Comparison of ENCODE assay signal across 8 cellular contexts in genomic region chr11:57457643-57458023, GRCh38. TPM values are rescaled to one million over a fixed set of nuclear protein-coding genes. Genes with fewer than 3 reads are reported as not detected.
DNase-seq lines count a peak whose midpoint lies in the region; ATAC-seq, FAIRE-seq and TF ChIP-seq lines count a peak whose summit lies in the region.

No MANE protein-coding gene starts in this region.

- intact Hi-C loops in kidney (cut with DNase I), result loop anchor here (5.0 kb wide), 1 partner anchor 185 kb away; no protein-coding TSS in a partner anchor

- CTCF ChIA-PET in CD8-positive, alpha-beta memory T cell (lab: Charles Lee), result interaction anchor here (0.9 to 8.4 kb wide), 40 partner anchors 8 to 343 kb away, joined by 3 to 151 read pairs (median 5); partner anchors contain the start of genes P2RX3, SLC43A1, SLC43A3 and TIMM10

- in situ Hi-C loops in HAP-1 (cut with MboI; ENCODE audit: low sequenced_read_pairs), result loop anchor here (25.0 kb wide), 1 partner anchor 1055 kb away; the partner anchor contains the start of gene OR5B21

- peak in 1 of 5 donors; percentile 16 for DNase-seq in CD8-positive, alpha-beta memory T cell
- DNase-seq in NCI-H774 (lab: John Stamatoyannopoulos, UW), result peak; percentile 28
- peak; percentile 21 for DNase-seq in kidney
- no peak for DNase-seq in DMS79 (lab: John Stamatoyannopoulos, UW)
- no peak for DNase-seq in NCI-H82 (lab: John Stamatoyannopoulos, UW)
- DNase-seq in HAP-1 (ENCODE audit: low spot score in 2 of 2), result no peak
- no peak for DNase-seq in Karpas-422

- H3K4me1 Mint-ChIP-seq in CD8-positive, alpha-beta memory T cell, result peaks cover 28 to 38% (median 28%) of the 10 kb centered on the region in 3 donors

- no peak overlapping the region for H3K9ac ChIP-seq in kidney (ENCODE audit: low read length in 2 of 2)
- no peak overlapping the region for H3K9ac ChIP-seq in Karpas-422 (ENCODE audit: low read length)

- peaks cover 0 to 2% (median 0%) of the 10 kb centered on the region in 3 donors for H3K36me3 Mint-ChIP-seq in CD8-positive, alpha-beta memory T cell

- no peak for FAIRE-seq in kidney (lab: Jason Lieb, UNC)

- H3K27me3 Mint-ChIP-seq in CD8-positive, alpha-beta memory T cell, result peaks cover 26 to 35% of the 10 kb centered on the region in 2 donors

- no peaks in the 10 kb centered on the region for H3K36me3 ChIP-seq in CD8-positive, alpha-beta memory T cell (ENCODE audit: insufficient read depth, low read length)
- H3K36me3 ChIP-seq in kidney (ENCODE audit: control insufficient read depth in 1 of 2, insufficient read depth in 2 of 2, low read length in 2 of 2) (no peaks in the 10 kb centered on the region), HAP-1 (replicated peaks) (no peaks in the 10 kb centered on the region), Karpas-422 (ENCODE audit: insufficient read depth, low read length) (no peaks in the 10 kb centered on the region)

- no peaks in the 10 kb centered on the region for H3K9me3 Mint-ChIP-seq in CD8-positive, alpha-beta memory T cell

- H3K9me2 ChIP-seq in Karpas-422 (replicated peaks; ENCODE audit: insufficient read depth, low read length), result no peaks in the 10 kb centered on the region

- peak overlapping the region; percentile 72 to 88 (median 78) for H3K4me3 Mint-ChIP-seq in CD8-positive, alpha-beta memory T cell

- peak overlapping the region in 6 of 8 donors; percentile 15 to 77 (median 54) for H3K27ac Mint-ChIP-seq in CD8-positive, alpha-beta memory T cell

- H4K20me1 ChIP-seq in Karpas-422 (ENCODE audit: insufficient read depth, low read depth, low read length), result 0 out of 2 replicates have a peak, but pooled peaks cover 2% of the 10 kb centered on the region

- no peak overlapping the region for H3K4me2 ChIP-seq in Karpas-422 (ENCODE audit: low read depth, low read length, poor library complexity, severe bottlenecking)

- H3K27ac ChIP-seq in CD8-positive, alpha-beta memory T cell (ENCODE audit: low read depth, low read length), result no peak overlapping the region
- H3K27ac ChIP-seq in kidney (ENCODE audit: low read depth in 2 of 2, low read length in 2 of 2) (no peak overlapping the region), Karpas-422 (ENCODE audit: low read length) (no peak overlapping the region)

- POLR2A ChIA-PET in CD8-positive, alpha-beta memory T cell (lab: Charles Lee), result interaction anchor here (0.8 to 1.5 kb wide), 5 partner anchors 19 to 115 kb away, joined by 3 to 9 read pairs (median 5); no protein-coding TSS in a partner anchor

- peak; percentile 25 for ATAC-seq in GM21619 (IDR thresholded peaks at IDR 0.05; ENCODE audit: unreplicated experiment)

- TF ChIP-seq CTCF in kidney (IDR thresholded peaks at IDR 0.05; ENCODE audit: borderline replicate concordance, extremely low read depth, insufficient read depth), result no peak

- no peaks in the 10 kb centered on the region for H3K79me2 ChIP-seq in Karpas-422 (ENCODE audit: low read length)

- peaks cover 27% of the 10 kb centered on the region for H3K27me3 ChIP-seq in CD8-positive, alpha-beta memory T cell (ENCODE audit: insufficient read depth, low read length, poor library complexity, severe bottlenecking)
- H3K27me3 ChIP-seq in HAP-1 (ENCODE audit: low read depth) (peaks cover 11% of the 10 kb centered on the region), Karpas-422 (ENCODE audit: low read length) (no peaks in the 10 kb centered on the region)

- no peak overlapping the region for H2AFZ ChIP-seq in Karpas-422 (ENCODE audit: low read length)

- peaks cover 29% of the 10 kb centered on the region for H3K4me1 ChIP-seq in CD8-positive, alpha-beta memory T cell (ENCODE audit: insufficient read depth, low read length)
- peaks cover 9 to 19% of the 10 kb centered on the region in 2 donors for H3K4me1 ChIP-seq in kidney (ENCODE audit: control insufficient read depth in 1 of 2, insufficient read depth in 1 of 2, low read depth in 1 of 2, low read length in 2 of 2)
- peaks cover 13% of the 10 kb centered on the region for H3K4me1 ChIP-seq in HAP-1
- H3K4me1 ChIP-seq in Karpas-422 (ENCODE audit: low read length), result peaks cover 35% of the 10 kb centered on the region

- H3K4me3 ChIP-seq in CD8-positive, alpha-beta memory T cell (ENCODE audit: low read length), result no peak overlapping the region
- no peak overlapping the region for H3K4me3 ChIP-seq in kidney (ENCODE audit: low read length in 2 of 2)
- H3K4me3 ChIP-seq in HAP-1, result no peak overlapping the region
- H3K4me3 ChIP-seq in Karpas-422 (ENCODE audit: low read length), result no peak overlapping the region

- no peaks in the 10 kb centered on the region for H3K9me3 ChIP-seq in CD8-positive, alpha-beta memory T cell (ENCODE audit: low read length)
- H3K9me3 ChIP-seq in kidney (ENCODE audit: control insufficient read depth in 1 of 2, low read length in 2 of 2), result no peaks in the 10 kb centered on the region
- H3K9me3 ChIP-seq in HAP-1, result no peaks in the 10 kb centered on the region
- H3K9me3 ChIP-seq in Karpas-422 (ENCODE audit: low read length), result no peaks in the 10 kb centered on the region

RNA-seq across cellular contexts. Expression of gene RTN4RL2, which starts 2.7 kb away (rescaled TPM):
- total RNA-seq in CD8-positive, alpha-beta memory T cell, result under 1 TPM; 0.24 to 0.27 TPM
- 0.28 TPM for polyA plus RNA-seq in CD8-positive, alpha-beta memory T cell
- total RNA-seq in kidney, result 2.6 TPM
- 5.5 TPM for polyA plus RNA-seq in kidney (ENCODE audit: insufficient read depth, low read depth, low replicate concordance)
- total RNA-seq in Karpas-422 (2014; rRNA removed; shearing (Covaris generic); ENCODE audit: low replicate concordance), result 0.07 TPM in 1 of 2 replicates, not detected in the other

RNA-seq across cellular contexts. Expression of gene SLC43A3, which starts 30.7 kb away (rescaled TPM):
- 100 to 1,000 TPM; 434 to 447 TPM for total RNA-seq in CD8-positive, alpha-beta memory T cell
- 32.6 TPM for polyA plus RNA-seq in CD8-positive, alpha-beta memory T cell
- total RNA-seq in kidney, result 39.8 TPM
- polyA plus RNA-seq in kidney (ENCODE audit: insufficient read depth, low read depth, low replicate concordance), result 6.0 TPM
- total RNA-seq in Karpas-422 (2014; rRNA removed; shearing (Covaris generic); ENCODE audit: low replicate concordance), result 56.6 and 69.3 TPM in 2 replicates

RNA-seq across cellular contexts. Expression of gene SLC43A1, which starts 57.9 kb away (rescaled TPM):
- total RNA-seq in CD8-positive, alpha-beta memory T cell, result 10 to 100 TPM; 24.2 to 25.3 TPM
- 23.5 TPM for polyA plus RNA-seq in CD8-positive, alpha-beta memory T cell
- 4.1 TPM for total RNA-seq in kidney
- polyA plus RNA-seq in kidney (ENCODE audit: insufficient read depth, low read depth, low replicate concordance), result 16.6 TPM
- 238 and 244 TPM in 2 replicates for total RNA-seq in Karpas-422 (2014; rRNA removed; shearing (Covaris generic); ENCODE audit: low replicate concordance)

Comparison
In these comparisons a context has a peak if more than half of its experiments do, and no peak if none do; other contexts are left out.
1. DNase-seq: peak in NCI-H774 (single experiment) and kidney (single experiment); none in DMS79 (single experiment), NCI-H82 (single experiment), HAP-1 (0 of 2) and Karpas-422 (single experiment).